In genomic region chr2:133360882-133361281, GRCh38 we compare ENCODE assay signal across 17 cellular contexts.
DNase-seq lines count a peak whose midpoint lies in the region; ATAC-seq and TF ChIP-seq lines count a peak whose summit lies in the region.
"Had no signal": no experiment of that assay in that cellular context is flagged by ENCODE, and none has a peak within 500 bp of the region (broad histone marks: within the 10 kb centered on the region; RNA-seq: fewer than 3 reads in every experiment).

No MANE protein-coding gene starts in this region.

- no peaks in the 10 kb centered on the region for H3K9me3 ChIP-seq in IMR-90 (ENCODE audit: control insufficient read depth, insufficient read depth, low read length)
- H3K9me3 ChIP-seq: heart left ventricle had no signal

- H4K8ac ChIP-seq in IMR-90 (ENCODE audit: low read depth in 2 of 2, low read length in 2 of 2), result no peak overlapping the region

- H3K4me1 Mint-ChIP-seq in MCF 10A (ENCODE audit: insufficient read depth, unreplicated experiment), result peaks cover 8% of the 10 kb centered on the region
- H3K4me1 Mint-ChIP-seq: stimulated activated naive CD8-positive, alpha-beta T cell treated with anti-CD3 and anti-CD28 coated beads, Interleukin-15, amount 100 ng/mL, for 72 hours had no signal

- H3K4me3 ChIP-seq in IMR-90 (ENCODE audit: insufficient read depth, low read depth, low read length) (no peak overlapping the region), foreskin fibroblast (ENCODE audit: low read depth in 1 of 2, low read length in 2 of 2) (no peak overlapping the region)
- H3K4me3 ChIP-seq: heart left ventricle had no signal

- H3K27ac ChIP-seq in IMR-90 (ENCODE audit: insufficient read depth, low read length), result no peak overlapping the region
- H3K27ac ChIP-seq: heart left ventricle had no signal

- peak overlapping the region; percentile 21; the same call in 1 of the 2 replicates for H2BK20ac ChIP-seq in IMR-90 (ENCODE audit: low read depth, low read length)

- H3K9ac ChIP-seq in IMR-90 (ENCODE audit: low read depth, low read length), result no peak overlapping the region

- TF ChIP-seq CTCF in IMR-90 (conservative IDR thresholded peaks at IDR 0.05; ENCODE audit: low read depth, low read length) (no peak), MCF 10A (IDR thresholded peaks at IDR 0.05; ENCODE audit: unreplicated experiment) (no peak), foreskin fibroblast (IDR thresholded peaks at IDR 0.05; ENCODE audit: low read depth, low read length) (no peak)

- TF ChIP-seq POLR2A in IMR-90 (IDR thresholded peaks at IDR 0.05; ENCODE audit: low read depth, low read length), result no peak

- no peak overlapping the region for H2AK9ac ChIP-seq in IMR-90 (replicated peaks; ENCODE audit: low read depth, low read length, poor library complexity)

- H2BK5ac ChIP-seq in IMR-90 (ENCODE audit: low read depth, low read length, poor library complexity, severe bottlenecking), result no peak overlapping the region

- H3K4me1 ChIP-seq in IMR-90 (ENCODE audit: control insufficient read depth, insufficient read depth, low read length), result peaks cover 9% of the 10 kb centered on the region; the same call in 1 of the 2 replicates

- H3K4ac ChIP-seq in IMR-90 (ENCODE audit: low read depth, low read length), result peak overlapping the region; percentile 5; the same call in 1 of the 2 replicates

- in situ Hi-C loops in IMR-90 (cut with MboI; ENCODE audit: low sequenced_read_pairs), result no loop called here

- no peak overlapping the region for H3K18ac ChIP-seq in IMR-90 (ENCODE audit: low read depth, low read length)

- no TSS peak for BruUV-seq in IMR-90 (replicated peaks; lab: Mats Ljungman, UMichigan)
- BruUV-seq in MCF 10A (replicated peaks; lab: Mats Ljungman, UMichigan), result no TSS peak

- dilution Hi-C loops in IMR-90 (cut with HindIII; ENCODE audit: low sequenced_read_pairs, unreplicated experiment), result no loop called here

- peaks cover 0 to 9% of the 10 kb centered on the region in 2 experiments; a peak in 1 of 4 replicates for H3K79me1 ChIP-seq in IMR-90 (ENCODE audit: low read depth in 1 of 2, low read length in 2 of 2)

- DNase-seq in IMR-90, result no peak
- no peak for DNase-seq in GM19238 (ENCODE audit: insufficient read length, low spot score)
- no peak for DNase-seq in MCF 10A (ENCODE audit: unreplicated experiment)
- no peak for DNase-seq in foreskin fibroblast
- DNase-seq: COR-L47; dermis blood vessel endothelial cell; HCEC 1CT; heart left ventricle; mesendoderm; NCI-H1048; NCI-H2171; nephron progenitor cell; stimulated activated naive CD8-positive, alpha-beta T cell treated with anti-CD3 and anti-CD28 coated beads, Interleukin-15, amount 100 ng/mL, for 72 hours had no signal

- no peak overlapping the region for H3K27ac Mint-ChIP-seq in MCF 10A (ENCODE audit: low read depth, unreplicated experiment)
- H3K27ac Mint-ChIP-seq: nephron progenitor cell; stimulated activated naive CD8-positive, alpha-beta T cell treated with anti-CD3 and anti-CD28 coated beads, Interleukin-15, amount 100 ng/mL, for 72 hours had no signal

- H2BK15ac ChIP-seq in IMR-90 (ENCODE audit: low read depth, low read length), result 0 out of 3 replicates have a peak overlapping the region, but pooled peaks have one; percentile 72

- no peaks in the 10 kb centered on the region for H3K27me3 ChIP-seq in IMR-90 (ENCODE audit: control insufficient read depth, insufficient read depth, low read length)
- H3K27me3 ChIP-seq: heart left ventricle had no signal

- H3K23ac ChIP-seq in IMR-90 (ENCODE audit: low read depth, low read length), result no peak overlapping the region

- no peak overlapping the region for H4K91ac ChIP-seq in IMR-90 (ENCODE audit: insufficient read depth, low read depth, low read length)

- CTCF ChIA-PET in IMR-90 (lab: Yijun Ruan, JAX), result no interaction called here
- CTCF ChIA-PET in MCF 10A (lab: Yijun Ruan, JAX), result no interaction called here

- H3K4me2 ChIP-seq in IMR-90 (ENCODE audit: low read depth, low read length), result no peak overlapping the region

- H2BK120ac ChIP-seq in IMR-90 (ENCODE audit: low read depth, low read length), result peak overlapping the region; percentile 5; the same call in 1 of the 2 replicates

- H2AFZ ChIP-seq in IMR-90 (replicated peaks; ENCODE audit: low read length, poor library complexity), result no peak overlapping the region

- H3K4me3 Mint-ChIP-seq in MCF 10A (ENCODE audit: unreplicated experiment), result no peak overlapping the region
- H3K4me3 Mint-ChIP-seq: nephron progenitor cell; stimulated activated naive CD8-positive, alpha-beta T cell treated with anti-CD3 and anti-CD28 coated beads, Interleukin-15, amount 100 ng/mL, for 72 hours had no signal

- intact Hi-C loops in IMR-90 (cut with micrococcal nuclease), result no loop called here
- intact Hi-C loops in MCF 10A (cut with micrococcal nuclease), result no loop called here

- H3K27me3 Mint-ChIP-seq in MCF 10A (ENCODE audit: insufficient read depth, unreplicated experiment), result no peaks in the 10 kb centered on the region
- H3K27me3 Mint-ChIP-seq: stimulated activated naive CD8-positive, alpha-beta T cell treated with anti-CD3 and anti-CD28 coated beads, Interleukin-15, amount 100 ng/mL, for 72 hours had no signal

- H4K5ac ChIP-seq in IMR-90 (ENCODE audit: low read depth, low read length), result no peak overlapping the region; the same call in 1 of the 2 replicates

- POLR2A ChIA-PET in IMR-90 (lab: Charles Lee; ENCODE audit: unreplicated experiment) (no interaction called here), MCF 10A (lab: Yijun Ruan, JAX) (no interaction called here)

- H3K56ac ChIP-seq in IMR-90 (ENCODE audit: extremely low read depth, insufficient read depth, low read length), result no peak overlapping the region

- H3K14ac ChIP-seq in IMR-90 (replicated peaks; ENCODE audit: low read depth, low read length), result no peak overlapping the region

- no peaks in the 10 kb centered on the region for H3K36me3 Mint-ChIP-seq in MCF 10A (ENCODE audit: insufficient read depth, unreplicated experiment)

- no peaks in the 10 kb centered on the region for H3K9me3 Mint-ChIP-seq in MCF 10A (ENCODE audit: unreplicated experiment)
- H3K9me3 Mint-ChIP-seq: nephron progenitor cell had no signal

- H3K9me1 ChIP-seq in IMR-90 (ENCODE audit: insufficient read depth, low read length), result peaks cover 7% of the 10 kb centered on the region; the same call in 1 of the 2 replicates

- ATAC-seq in GM18498 (IDR thresholded peaks at IDR 0.05; ENCODE audit: unreplicated experiment), result peak; percentile 76
- ATAC-seq in GM19324 (IDR thresholded peaks at IDR 0.05; ENCODE audit: low FRiP score, unreplicated experiment), result peak; percentile 66
- ATAC-seq in HG02840 (IDR thresholded peaks at IDR 0.05; ENCODE audit: low FRiP score, unreplicated experiment), result peak; percentile 50
- ATAC-seq in IMR-90 (ENCODE audit: low read depth), result no peak
- ATAC-seq in esophagus mucosa, result no peak
- ATAC-seq: heart left ventricle; stimulated activated naive CD8-positive, alpha-beta T cell treated with anti-CD3 and anti-CD28 coated beads, Interleukin-15, amount 100 ng/mL, for 72 hours had no signal

- peak overlapping the region; percentile 29; the same call in 1 of the 2 replicates for H2AK5ac ChIP-seq in IMR-90 (ENCODE audit: low read depth, low read length)

- TF ChIP-seq RAD21 in IMR-90 (IDR thresholded peaks at IDR 0.05; ENCODE audit: low read length), result no peak

- no peaks in the 10 kb centered on the region for H3K36me3 ChIP-seq in IMR-90 (ENCODE audit: control insufficient read depth, insufficient read depth, low read length)
- H3K36me3 ChIP-seq: heart left ventricle had no signal

- H4K20me1 ChIP-seq in IMR-90 (ENCODE audit: insufficient read depth, low read length), result no peaks in the 10 kb centered on the region

- WGBS in IMR-90 (ENCODE audit: extremely low coverage in 2 of 2, insufficient read length in 1 of 2), 2 experiments, result no CpG with 5 or more reads among the region's 1 CpG

TF ChIP-seq in IMR-90, 13 proteins besides CTCF, POLR2A, EP300 and RAD21:
- TF ChIP-seq MAFK (IDR thresholded peaks at IDR 0.05; ENCODE audit: low read depth, low read length) (no peak), CHD1 (IDR thresholded peaks at IDR 0.05; ENCODE audit: low read depth, low read length) (no peak), USF2 (IDR thresholded peaks at IDR 0.05; ENCODE audit: low read depth, low read length) (no peak), RFX5 (IDR thresholded peaks at IDR 0.05; ENCODE audit: low read depth, low read length) (no peak), FOS (IDR thresholded peaks at IDR 0.05; ENCODE audit: low read depth, low read length) (no peak), RCOR1 (IDR thresholded peaks at IDR 0.05; ENCODE audit: insufficient replicate concordance, low read length) (no peak), NFE2L2 (IDR thresholded peaks at IDR 0.05; ENCODE audit: low read depth, low read length) (no peak), CEBPB (IDR thresholded peaks at IDR 0.05; ENCODE audit: low read depth, low read length) (no peak)

Comparison
In these comparisons a context has a peak if more than half of its experiments do, and no peak if none do; other contexts are left out.
1. ATAC-seq: peak in GM18498 (single experiment), GM19324 (single experiment) and HG02840 (single experiment); none in IMR-90 (single experiment) and esophagus mucosa (single experiment).